ENCODE assay signal across 10 cellular contexts in the genomic region with DNA sequence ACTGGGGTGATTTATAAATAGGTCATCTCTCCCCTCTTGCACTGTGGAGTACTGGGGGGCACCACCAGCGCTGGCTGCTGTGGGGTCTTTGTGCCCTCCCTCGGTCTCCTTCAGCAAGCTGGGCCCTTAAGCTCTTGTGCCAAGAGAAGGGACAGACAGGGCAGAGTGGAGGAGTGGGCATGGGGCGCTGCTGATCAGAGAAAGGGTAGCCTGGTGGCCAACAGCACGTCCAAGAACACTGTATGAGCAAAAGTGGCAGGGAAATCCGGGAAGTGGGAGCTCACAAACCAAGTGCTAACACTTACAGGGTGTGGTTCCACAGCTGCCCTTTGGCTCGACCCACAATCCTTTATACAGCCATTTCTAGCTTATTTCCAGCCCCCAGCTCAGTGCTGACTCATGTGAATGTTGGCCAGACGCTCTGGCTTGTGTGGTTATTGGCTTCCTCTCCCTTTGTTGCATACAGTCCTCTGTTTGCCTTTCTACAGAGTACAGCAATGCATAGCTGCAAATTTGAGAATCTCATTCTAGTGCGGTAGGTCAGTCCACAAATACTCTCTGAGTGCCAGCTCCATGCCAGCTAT.
DNase-seq lines count a peak whose midpoint lies in the region; ATAC-seq and TF ChIP-seq lines count a peak whose summit lies in the region.
"Had no signal": no experiment of that assay in that cellular context is flagged by ENCODE, and none has a peak within 500 bp of the region (broad histone marks: within the 10 kb centered on the region; RNA-seq: fewer than 3 reads in every experiment).

No MANE protein-coding gene starts in this region.

- DNase-seq in NCI-H510A treated with DMSO at 0.1 percent for 48 hours (lab: John Stamatoyannopoulos, UW) = peak; percentile 18
- DNase-seq in NCI-H510A (lab: John Stamatoyannopoulos, UW) = no peak
- DNase-seq in RWPE2 (ENCODE audit: low spot score) = no peak
- DNase-seq in foreskin melanocyte = peak; percentile 26
- peak; percentile 52 for DNase-seq in smooth muscle cell of the brain vasculature (ENCODE audit: low read depth, low spot score)
- DNase-seq: NCI-H1105, substantia nigra had no signal

- TF ChIP-seq CTCF in RWPE2 (IDR thresholded peaks at IDR 0.05; ENCODE audit: poor library complexity, severe bottlenecking) = no peak

- peak overlapping the region; percentile 19 for H3K27ac ChIP-seq in RWPE2 (ENCODE audit: poor library complexity, severe bottlenecking)

- no peak overlapping the region for H3K4me3 ChIP-seq in RWPE2 (ENCODE audit: severe bottlenecking)

- no peaks in the 10 kb centered on the region for H3K27me3 ChIP-seq in RWPE2 (ENCODE audit: insufficient read depth, poor library complexity, severe bottlenecking)

- no peaks in the 10 kb centered on the region for H3K9me3 ChIP-seq in RWPE2 (ENCODE audit: severe bottlenecking)

- H3K36me3 ChIP-seq in RWPE2 (ENCODE audit: low read depth) = no peaks in the 10 kb centered on the region

- peaks cover 9% of the 10 kb centered on the region for H3K4me1 ChIP-seq in RWPE2 (ENCODE audit: insufficient read depth, poor library complexity, severe bottlenecking)

- ATAC-seq in RWPE2 (ENCODE audit: low read depth) (peak; percentile 98), HG02852 (IDR thresholded peaks at IDR 0.05; ENCODE audit: unreplicated experiment) (no peak), GM18520 (IDR thresholded peaks at IDR 0.05; ENCODE audit: unreplicated experiment) (no peak)
- ATAC-seq in activated CD4-positive, CD25-positive, alpha-beta regulatory T cell treated with anti-CD3 and anti-CD28 coated beads, Interleukin-2, amount 50 U/mL, for 24 hours = no peak

Comparison
In these comparisons a context has a peak if more than half of its experiments do, and no peak if none do; other contexts are left out.
1. DNase-seq: peak in NCI-H510A treated with DMSO at 0.1 percent for 48 hours (single experiment), foreskin melanocyte (single experiment) and smooth muscle cell of the brain vasculature (single experiment); none in NCI-H510A (single experiment) and RWPE2 (single experiment).